28 cellular contexts compared by ENCODE assay signal in genomic region chr20:59101956-59102355, GRCh38.
"Had no signal": no experiment of that assay in that cellular context is flagged by ENCODE, and none has a peak within 500 bp of the region (broad histone marks: within the 10 kb centered on the region; RNA-seq: fewer than 3 reads in every experiment).

No MANE protein-coding gene starts in this region.

- H3K27me3 Mint-ChIP-seq: activated naive CD4-positive, alpha-beta T cell treated with anti-CD3 and anti-CD28 coated beads, Interleukin-2, amount 50 U/mL, for 24 hours; stimulated activated naive CD8-positive, alpha-beta T cell treated with anti-CD3 and anti-CD28 coated beads, Interleukin-15, amount 100 ng/mL, for 72 hours; type B pancreatic cell had no signal

- H3K27ac ChIP-seq: breast epithelium, foreskin keratinocyte, heart right ventricle, pancreas, prostate gland, skin epidermis had no signal

- H3K36me3 ChIP-seq: breast epithelium, heart right ventricle, pancreas, prostate gland had no signal

- DNase-seq: activated CD4-positive, alpha-beta memory T cell treated with anti-CD3 and anti-CD28 coated beads, Interleukin-2, amount 10 ng/mL, durations not matched to agents 7 days and 5 days; activated CD4-positive, alpha-beta T cell treated with anti-CD3 and anti-CD28 coated beads, Interleukin-2, amount 10 ng/mL, durations not matched to agents 24 days and 14 days; activated CD4-positive, CD25-positive, alpha-beta regulatory T cell treated with anti-CD3 and anti-CD28 coated beads, Interleukin-2, amount 50 U/mL, for 72 hours; activated naive CD8-positive, alpha-beta T cell treated with anti-CD3 and anti-CD28 coated beads, Interleukin-2, amount 50 U/mL, for 24 hours; activated T-cell treated with anti-CD3 and anti-CD28 coated beads, Interleukin-2, amount 50 U/mL, for 48 hours; central memory CD4-positive, alpha-beta T cell; endodermal cell; foreskin keratinocyte; heart right ventricle; naive B cell; nucleus accumbens; pancreas; retina; stimulated activated CD4-positive, alpha-beta T cell treated with anti-CD3 and anti-CD28 coated beads, Interleukin-4, amount 100 ng/mL, for 24 hours; stimulated activated naive CD8-positive, alpha-beta T cell treated with anti-CD3 and anti-CD28 coated beads, Interleukin-15, amount 100 ng/mL, for 72 hours; substantia nigra; T-helper 2 cell had no signal

- H3K36me3 Mint-ChIP-seq: activated naive CD4-positive, alpha-beta T cell treated with anti-CD3 and anti-CD28 coated beads, Interleukin-2, amount 50 U/mL, for 24 hours; mesothelial cell of epicardium; naive B cell; stimulated activated memory B cell treated with anti-CD40 and anti-IgM and Interleukin-4, amounts not matched to agents 10 μg/mL and 1 μg/mL and 100 μg/mL, for 72 hours; type B pancreatic cell had no signal

- H3K4me3 Mint-ChIP-seq: activated CD4-positive, alpha-beta memory T cell treated with anti-CD3 and anti-CD28 coated beads, Interleukin-2, amount 10 ng/mL, durations not matched to agents 7 days and 5 days; activated CD4-positive, alpha-beta T cell treated with anti-CD3 and anti-CD28 coated beads, Interleukin-2, amount 10 ng/mL, durations not matched to agents 24 days and 14 days; activated naive CD4-positive, alpha-beta T cell treated with anti-CD3 and anti-CD28 coated beads, Interleukin-2, amount 50 U/mL, for 24 hours; activated naive CD8-positive, alpha-beta T cell treated with anti-CD3 and anti-CD28 coated beads, Interleukin-2, amount 50 U/mL, for 24 hours; endodermal cell; mesothelial cell of epicardium; naive B cell; stimulated activated memory B cell treated with anti-CD40 and anti-IgM and Interleukin-4, amounts not matched to agents 10 μg/mL and 1 μg/mL and 100 μg/mL, for 72 hours; stimulated activated naive CD8-positive, alpha-beta T cell treated with anti-CD3 and anti-CD28 coated beads, Interleukin-15, amount 100 ng/mL, for 72 hours; type B pancreatic cell had no signal

- H3K4me1 Mint-ChIP-seq: mesothelial cell of epicardium had no signal

- H3K4me1 ChIP-seq: breast epithelium, foreskin keratinocyte, pancreas, prostate gland had no signal

- ATAC-seq: activated naive CD8-positive, alpha-beta T cell treated with anti-CD3 and anti-CD28 coated beads, Interleukin-2, amount 50 U/mL, for 24 hours; esophagus mucosa; foreskin keratinocyte; left lobe of liver; pancreas; sciatic nerve; stimulated activated memory B cell treated with anti-CD40 and anti-IgM and Interleukin-4, amounts not matched to agents 10 μg/mL and 1 μg/mL and 100 μg/mL, for 72 hours had no signal

- H3K27me3 ChIP-seq: breast epithelium had no signal

- H3K9me3 ChIP-seq: breast epithelium, pancreas, prostate gland had no signal

- H3K4me3 ChIP-seq: breast epithelium, heart right ventricle, pancreas, prostate gland, skin epidermis had no signal

- H3K27ac Mint-ChIP-seq: activated CD4-positive, alpha-beta memory T cell treated with anti-CD3 and anti-CD28 coated beads, Interleukin-2, amount 10 ng/mL, durations not matched to agents 7 days and 5 days; activated naive CD8-positive, alpha-beta T cell treated with anti-CD3 and anti-CD28 coated beads, Interleukin-2, amount 50 U/mL, for 24 hours; activated T-helper 2 cell treated with anti-CD3 and anti-CD28 coated beads, Interferon-gamma antibody, Interleukin-2, Interleukin-4, amounts not matched to agents 10 μg/mL and 5 μg/mL and 100 μg/mL, durations not matched to agents 14 hours and 24 hours and 36 hours; endodermal cell; mesothelial cell of epicardium; naive B cell; stimulated activated memory B cell treated with anti-CD40 and anti-IgM and Interleukin-4, amounts not matched to agents 10 μg/mL and 1 μg/mL and 100 μg/mL, for 72 hours; type B pancreatic cell had no signal
